Comparison of ENCODE assay signal across 29 cellular contexts in genomic region chr16:86052926-86053325, GRCh38.
"Had no signal": no experiment of that assay in that cellular context is flagged by ENCODE, and none has a peak within 500 bp of the region (broad histone marks: within the 10 kb centered on the region; RNA-seq: fewer than 3 reads in every experiment).

No MANE protein-coding gene starts in this region.

- H3K27ac ChIP-seq: colonic mucosa, esophagus muscularis mucosa, foreskin keratinocyte, gastroesophageal sphincter, heart left ventricle, hepatocyte, left lung, parathyroid adenoma, psoas muscle, skin epidermis, thoracic aorta, tibial nerve, upper lobe of right lung, uterus had no signal

- H3K4me3 Mint-ChIP-seq: dendritic cell treated with granulocyte-macrophage colony-stimulating factor and Interleukin-4, amounts not matched to agents 40 ng/mL and 50 ng/mL, for 4 days; mesothelial cell of epicardium; naive B cell; natural killer cell treated with Interleukin-12 subunit alpha and Interleukin-12 subunit beta and Interleukin-15 and Interleukin-18, amount 100 ng/mL, for 72 hours; neural crest cell; stimulated activated naive B cell treated with anti-CD40 and anti-IgM and Interleukin-4, amounts not matched to agents 10 μg/mL and 1 μg/mL and 100 μg/mL, for 72 hours; stimulated activated naive CD8-positive, alpha-beta T cell treated with anti-CD3 and anti-CD28 coated beads, Interleukin-15, Interleukin-2, amounts not matched to agents 100 ng/mL and 50 ng/mL, for 24 hours had no signal

- H3K36me3 ChIP-seq: colonic mucosa, esophagus muscularis mucosa, gastroesophageal sphincter, heart left ventricle, left lung, thoracic aorta, tibial nerve, upper lobe of right lung, uterus had no signal

- H3K9me3 ChIP-seq: colonic mucosa, esophagus muscularis mucosa, gastroesophageal sphincter, heart left ventricle, left lung, mucosa of descending colon, psoas muscle, thoracic aorta, tibial nerve, upper lobe of right lung, uterus had no signal

- ATAC-seq: foreskin keratinocyte; gastroesophageal sphincter; heart left ventricle; left cardiac atrium; left lung; mucosa of descending colon; natural killer cell treated with Interleukin-12 subunit alpha and Interleukin-12 subunit beta and Interleukin-15 and Interleukin-18, amount 100 ng/mL, for 72 hours; psoas muscle; right cardiac atrium; stimulated activated naive B cell treated with anti-CD40 and anti-IgM and Interleukin-4, amounts not matched to agents 10 μg/mL and 1 μg/mL and 100 μg/mL, for 72 hours; upper lobe of right lung had no signal

- H3K4me2 ChIP-seq: hepatocyte had no signal

- DNase-seq: colonic mucosa; effector CD8-positive, alpha-beta T cell; foreskin keratinocyte; heart left ventricle; left cardiac atrium; mesenchymal stem cell; mucosa of descending colon; naive B cell; psoas muscle; right cardiac atrium; stimulated activated CD4-positive, alpha-beta T cell treated with anti-CD3 and anti-CD28 coated beads, Interleukin-15, amount 100 ng/mL, for 24 hours; stimulated activated CD4-positive, alpha-beta T cell treated with anti-CD3 and anti-CD28 coated beads, Interleukin-2, amount 100 ng/mL, for 48 hours; stimulated activated naive B cell treated with anti-CD40 and anti-IgM and Interleukin-4, amounts not matched to agents 10 μg/mL and 1 μg/mL and 100 μg/mL, for 72 hours; upper lobe of right lung; uterus had no signal

- FAIRE-seq: endothelial cell of umbilical vein had no signal

- H3K9me3 Mint-ChIP-seq: dendritic cell treated with granulocyte-macrophage colony-stimulating factor and Interleukin-4, amounts not matched to agents 40 ng/mL and 50 ng/mL, for 4 days; mesothelial cell of epicardium; naive B cell; natural killer cell treated with Interleukin-12 subunit alpha and Interleukin-12 subunit beta and Interleukin-15 and Interleukin-18, amount 100 ng/mL, for 72 hours; neural crest cell; stimulated activated naive B cell treated with anti-CD40 and anti-IgM and Interleukin-4, amounts not matched to agents 10 μg/mL and 1 μg/mL and 100 μg/mL, for 72 hours; stimulated activated naive CD8-positive, alpha-beta T cell treated with anti-CD3 and anti-CD28 coated beads, Interleukin-15, Interleukin-2, amounts not matched to agents 100 ng/mL and 50 ng/mL, for 24 hours had no signal

- H3K9ac ChIP-seq: parathyroid adenoma had no signal

- H3K36me3 Mint-ChIP-seq: mesothelial cell of epicardium; naive B cell; natural killer cell treated with Interleukin-12 subunit alpha and Interleukin-12 subunit beta and Interleukin-15 and Interleukin-18, amount 100 ng/mL, for 72 hours; stimulated activated naive B cell treated with anti-CD40 and anti-IgM and Interleukin-4, amounts not matched to agents 10 μg/mL and 1 μg/mL and 100 μg/mL, for 72 hours had no signal

- H3K27me3 ChIP-seq: colonic mucosa, foreskin keratinocyte, gastroesophageal sphincter, uterus had no signal

- H2AFZ ChIP-seq: hepatocyte, parathyroid adenoma had no signal

- H3K4me3 ChIP-seq: colonic mucosa, esophagus muscularis mucosa, gastroesophageal sphincter, heart left ventricle, hepatocyte, left lung, mucosa of descending colon, psoas muscle, skin epidermis, thoracic aorta, tibial nerve, upper lobe of right lung, uterus had no signal

- H3K4me1 ChIP-seq: colonic mucosa, foreskin keratinocyte, heart left ventricle, parathyroid adenoma, psoas muscle, upper lobe of right lung, uterus had no signal

- H3K79me2 ChIP-seq: hepatocyte, parathyroid adenoma had no signal

- H3K27ac Mint-ChIP-seq: dendritic cell treated with granulocyte-macrophage colony-stimulating factor and Interleukin-4, amounts not matched to agents 40 ng/mL and 50 ng/mL, for 4 days; mesothelial cell of epicardium; naive B cell; natural killer cell treated with Interleukin-12 subunit alpha and Interleukin-12 subunit beta and Interleukin-15 and Interleukin-18, amount 100 ng/mL, for 72 hours; stimulated activated naive B cell treated with anti-CD40 and anti-IgM and Interleukin-4, amounts not matched to agents 10 μg/mL and 1 μg/mL and 100 μg/mL, for 72 hours; stimulated activated naive CD8-positive, alpha-beta T cell treated with anti-CD3 and anti-CD28 coated beads, Interleukin-15, Interleukin-2, amounts not matched to agents 100 ng/mL and 50 ng/mL, for 24 hours had no signal
